ENCODE assay signal across 8 cellular contexts in genomic region chr5:140690941-140691924, GRCh38. TPM values are rescaled to one million over a fixed set of nuclear protein-coding genes. Genes with fewer than 3 reads are reported as not detected.
DNase-seq lines count a peak whose midpoint lies in the region; ATAC-seq and TF ChIP-seq lines count a peak whose summit lies in the region.

HARS1 (minus strand) TSS chr5:140691370; CDS start chr5:140691304, 66 bp downstream.
A gene with protein sequence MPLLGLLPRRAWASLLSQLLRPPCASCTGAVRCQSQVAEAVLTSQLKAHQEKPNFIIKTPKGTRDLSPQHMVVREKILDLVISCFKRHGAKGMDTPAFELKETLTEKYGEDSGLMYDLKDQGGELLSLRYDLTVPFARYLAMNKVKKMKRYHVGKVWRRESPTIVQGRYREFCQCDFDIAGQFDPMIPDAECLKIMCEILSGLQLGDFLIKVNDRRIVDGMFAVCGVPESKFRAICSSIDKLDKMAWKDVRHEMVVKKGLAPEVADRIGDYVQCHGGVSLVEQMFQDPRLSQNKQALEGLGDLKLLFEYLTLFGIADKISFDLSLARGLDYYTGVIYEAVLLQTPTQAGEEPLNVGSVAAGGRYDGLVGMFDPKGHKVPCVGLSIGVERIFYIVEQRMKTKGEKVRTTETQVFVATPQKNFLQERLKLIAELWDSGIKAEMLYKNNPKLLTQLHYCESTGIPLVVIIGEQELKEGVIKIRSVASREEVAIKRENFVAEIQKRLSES (plus strand): TSS chr5:140691455. CDS start chr5:140691649, 194 bp downstream.

- H3K27ac ChIP-seq in testis = peak within 1 kb of the TSS; percentile 18 to 63

- peak within 1 kb of the TSS; percentile 100 for H3K4me3 Mint-ChIP-seq in activated naive CD8-positive, alpha-beta T cell

- no peak for TF ChIP-seq POLR2A in testis (IDR thresholded peaks at IDR 0.05)

- intact Hi-C loops in testis (cut with DNase I; ENCODE audit: low total_unique reads) = no loop called here

- H3K9me3 ChIP-seq in testis = no peaks in the 10 kb centered on the region

- H3K27me3 ChIP-seq in GM06990 (replicated peaks; ENCODE audit: control insufficient read depth, insufficient read depth, low read length) (no peaks in the 10 kb centered on the region), testis (no peaks in the 10 kb centered on the region)

- H3K4me1 Mint-ChIP-seq in activated naive CD8-positive, alpha-beta T cell (ENCODE audit: low read depth) = peaks cover 44% of the 10 kb centered on the region

- peaks cover 4% of the 10 kb centered on the region for H3K36me3 Mint-ChIP-seq in activated naive CD8-positive, alpha-beta T cell

- ATAC-seq in HG02571 (IDR thresholded peaks at IDR 0.05; ENCODE audit: unreplicated experiment) = peak; percentile 94
- ATAC-seq in omental fat pad (ENCODE audit: low FRiP score) = peak; percentile 99

- peak within 1 kb of the TSS; percentile 93 for H3K4me3 ChIP-seq in GM06990 (replicated peaks; ENCODE audit: low read depth, low read length)
- peak within 1 kb of the TSS; percentile 70 to 83 for H3K4me3 ChIP-seq in testis

- TF ChIP-seq CTCF in GM06990 (IDR thresholded peaks at IDR 0.05; ENCODE audit: insufficient read depth, low read length, poor library complexity, severe bottlenecking) = no peak
- TF ChIP-seq CTCF in omental fat pad (IDR thresholded peaks at IDR 0.05) = no peak
- TF ChIP-seq CTCF in testis (IDR thresholded peaks at IDR 0.05) = no peak

- peaks cover 15% of the 10 kb centered on the region for H3K4me1 ChIP-seq in testis

- no peaks in the 10 kb centered on the region for H3K9me3 Mint-ChIP-seq in activated naive CD8-positive, alpha-beta T cell (ENCODE audit: low read depth)

- H3K36me3 ChIP-seq in GM06990 (ENCODE audit: control insufficient read depth, insufficient read depth, low read length) = peaks cover 16% of the 10 kb centered on the region
- H3K36me3 ChIP-seq in testis (ENCODE audit: low read depth, missing control alignments) = no peaks in the 10 kb centered on the region

- no peaks in the 10 kb centered on the region for H3K27me3 Mint-ChIP-seq in activated naive CD8-positive, alpha-beta T cell

- WGBS in testis, 2 donors = 0 to 2% methylated on average over 37 to 61 of the region's 61 CpGs

- peak; percentile 87 for DNase-seq in GM06990 (ENCODE audit: extremely low read depth, insufficient read length)
- DNase-seq in NCI-H1048 (lab: John Stamatoyannopoulos, UW) = peak; percentile 89
- DNase-seq in SKM-1 (lab: John Stamatoyannopoulos, UW; ENCODE audit: unreplicated experiment) = peak; percentile 83
- DNase-seq in glomerular visceral epithelial cell (ENCODE audit: extremely low spot score) = peak; percentile 98
- DNase-seq in omental fat pad (ENCODE audit: low spot score) = peak; percentile 61
- DNase-seq in testis = peak; percentile 96

- peak within 1 kb of the TSS; percentile 99 for H3K27ac Mint-ChIP-seq in activated naive CD8-positive, alpha-beta T cell

RNA-seq across cellular contexts. Expression of gene HARS1, which starts in this region (rescaled TPM):
- 10 to 100 TPM; 49.6 to 76.6 (median 58.8) TPM for total RNA-seq in omental fat pad
- 10 to 100 TPM; 58.7 to 63.9 TPM for total RNA-seq in testis
- 73.4 TPM for polyA plus RNA-seq in testis (ENCODE audit: insufficient read depth, low read depth, low replicate concordance)

RNA-seq across cellular contexts. Expression of the second gene that starts in this region (rescaled TPM):
- 10 to 100 TPM; 11.9 to 30.9 (median 20.6) TPM for total RNA-seq in omental fat pad
- total RNA-seq in testis = 10 to 100 TPM; 40.2 to 43.1 TPM
- 30.8 TPM for polyA plus RNA-seq in testis (ENCODE audit: insufficient read depth, low read depth, low replicate concordance)

Comparison
In these comparisons a context has a peak if more than half of its experiments do, and no peak if none do; other contexts are left out.
1. Peak in every context shown above with its lines: DNase-seq, ATAC-seq, H3K4me3 ChIP-seq and H3K27ac ChIP-seq.